19 cellular contexts compared by ENCODE assay signal in the genomic region with DNA sequence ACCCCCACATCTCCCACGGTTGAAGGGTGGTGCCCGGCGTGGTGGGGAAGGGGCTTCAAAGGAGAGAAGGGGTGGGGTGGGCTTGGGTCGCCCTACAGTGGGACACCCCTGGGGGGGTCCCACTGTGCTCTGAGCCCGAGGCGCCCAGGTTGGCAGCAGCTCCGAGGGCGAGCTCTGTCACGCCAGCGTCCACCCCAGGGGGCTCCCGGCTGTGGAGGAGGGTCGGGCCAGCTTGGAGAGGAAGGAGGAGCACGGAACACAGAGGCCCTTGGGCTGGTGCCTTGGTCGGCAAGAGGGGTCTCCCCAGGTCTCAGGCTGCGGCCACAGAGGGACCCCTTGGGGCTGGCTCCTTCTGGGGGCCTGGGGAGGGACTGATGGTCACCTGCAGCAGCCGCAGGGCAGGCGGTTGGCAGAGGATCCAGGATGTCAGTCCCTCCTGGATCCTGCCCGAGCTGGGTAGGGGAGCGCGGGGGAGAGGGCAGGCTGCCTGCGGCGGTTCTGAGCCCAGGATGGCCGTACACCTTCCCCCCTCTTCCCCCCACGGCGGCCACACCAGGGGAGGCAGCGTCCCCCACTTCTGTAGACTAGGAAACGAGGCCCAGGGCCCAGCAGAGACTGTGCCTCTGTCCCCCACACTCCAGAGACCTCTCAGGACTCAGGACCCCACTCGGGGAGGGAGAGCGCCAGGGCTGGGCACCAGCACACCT. TPM values are rescaled to one million over a fixed set of nuclear protein-coding genes. Genes with fewer than 3 reads are reported as not detected.
DNase-seq lines count a peak whose midpoint lies in the region; ATAC-seq and TF ChIP-seq lines count a peak whose summit lies in the region.
"Had no signal": no experiment of that assay in that cellular context is flagged by ENCODE, and none has a peak within 500 bp of the region (broad histone marks: within the 10 kb centered on the region; RNA-seq: fewer than 3 reads in every experiment).

No MANE protein-coding gene starts in this region.

- no peaks in the 10 kb centered on the region for H3K4me1 Mint-ChIP-seq in stimulated activated memory B cell treated with anti-CD40 and anti-IgM and Interleukin-4, amounts not matched to agents 10 μg/mL and 1 μg/mL and 100 μg/mL, for 72 hours
- H3K4me1 Mint-ChIP-seq: CD8-positive, alpha-beta memory T cell; H9 had no signal

- no peak for TF ChIP-seq CTCF in Panc1 (IDR thresholded peaks at IDR 0.05)

- no peak overlapping the region for H4K12ac ChIP-seq in trophoblast cell (ENCODE audit: low read depth, low read length)

- H3K18ac ChIP-seq in mesenchymal stem cell (ENCODE audit: low read depth in 1 of 2, low read length in 2 of 2) (no peak overlapping the region), trophoblast cell (ENCODE audit: low read length) (no peak overlapping the region)

- no peaks in the 10 kb centered on the region for H3K79me2 ChIP-seq in trophoblast cell (ENCODE audit: control insufficient read depth, insufficient read depth, low read length, poor library complexity)

- H3K27me3 ChIP-seq in Panc1 (ENCODE audit: control insufficient read depth, insufficient read depth, low read length), result no peaks in the 10 kb centered on the region
- H3K27me3 ChIP-seq in mesenchymal stem cell (ENCODE audit: control insufficient read depth in 1 of 2, insufficient read depth in 1 of 2, low read length in 2 of 2), result peaks cover 0 to 43% of the 10 kb centered on the region in 2 experiments
- no peaks in the 10 kb centered on the region for H3K27me3 ChIP-seq in trophoblast cell (ENCODE audit: insufficient read depth, low read length)
- H3K27me3 ChIP-seq: BE2C had no signal

- H3K79me1 ChIP-seq in mesenchymal stem cell (replicated peaks; ENCODE audit: low read length, poor library complexity, severe bottlenecking) (no peaks in the 10 kb centered on the region), trophoblast cell (ENCODE audit: low read length) (no peaks in the 10 kb centered on the region)

- 88% methylated on average over 28 of the region's 29 CpGs for WGBS in mesenchymal stem cell
- WGBS in trophoblast cell (ENCODE audit: extremely low coverage, insufficient coverage, insufficient read length), result no CpG with 5 or more reads among the region's 29 CpGs

- H3K4ac ChIP-seq in mesenchymal stem cell (ENCODE audit: low read depth in 1 of 2, low read length in 2 of 2) (no peak overlapping the region), trophoblast cell (ENCODE audit: low read depth, low read length) (no peak overlapping the region)

- CTCF ChIA-PET in Panc1 (lab: Charles Lee), result interaction anchor here (0.6 kb wide), 1 partner anchor 192 kb away, joined by 7 read pairs; no protein-coding TSS in a partner anchor

- H3K36me3 Mint-ChIP-seq in stimulated activated memory B cell treated with anti-CD40 and anti-IgM and Interleukin-4, amounts not matched to agents 10 μg/mL and 1 μg/mL and 100 μg/mL, for 72 hours, result no peaks in the 10 kb centered on the region
- H3K36me3 Mint-ChIP-seq: CD4-positive, CD25-positive, alpha-beta regulatory T cell; CD8-positive, alpha-beta memory T cell had no signal

- no TSS peak for BruUV-seq in Panc1 (replicated peaks; lab: Mats Ljungman, UMichigan)

- H2BK12ac ChIP-seq in mesenchymal stem cell (ENCODE audit: low read length in 2 of 2) (no peak overlapping the region), trophoblast cell (ENCODE audit: low read length) (no peak overlapping the region)

- no peak overlapping the region for H3K14ac ChIP-seq in mesenchymal stem cell (ENCODE audit: low read length in 2 of 2)
- no peak overlapping the region for H3K14ac ChIP-seq in trophoblast cell (ENCODE audit: low read length)

- ATAC-seq in Panc1 (peak; percentile 9), HG03342 (IDR thresholded peaks at IDR 0.05; ENCODE audit: unreplicated experiment) (no peak)
- ATAC-seq in stimulated activated memory B cell treated with anti-CD40 and anti-IgM and Interleukin-4, amounts not matched to agents 10 μg/mL and 1 μg/mL and 100 μg/mL, for 72 hours, result peak; percentile 1
- ATAC-seq: GM12878 had no signal

- H3K4me1 ChIP-seq in Panc1 (ENCODE audit: control insufficient read depth, insufficient read depth, low read length) (peaks cover 33% of the 10 kb centered on the region), mesenchymal stem cell (ENCODE audit: control insufficient read depth, insufficient read depth, low read depth, low read length) (peaks cover 3% of the 10 kb centered on the region), trophoblast cell (ENCODE audit: control insufficient read depth in 1 of 2, insufficient read depth in 2 of 2, low read length in 2 of 2) (no peaks in the 10 kb centered on the region)
- H3K4me1 ChIP-seq: BE2C had no signal

- H3K4me3 ChIP-seq in Panc1 (ENCODE audit: low read depth in 2 of 2, low read length in 2 of 2), result no peak overlapping the region
- H3K4me3 ChIP-seq in mesenchymal stem cell (ENCODE audit: insufficient read depth in 1 of 2, low read depth in 1 of 2, low read length in 2 of 2), result no peak overlapping the region
- no peak overlapping the region for H3K4me3 ChIP-seq in trophoblast cell (ENCODE audit: low read depth, low read length)
- H3K4me3 ChIP-seq: GM12878 had no signal

- no peak overlapping the region for H4K8ac ChIP-seq in mesenchymal stem cell (ENCODE audit: low read length)
- no peak overlapping the region for H4K8ac ChIP-seq in trophoblast cell (ENCODE audit: low read depth, low read length)

- no peak overlapping the region for H4K91ac ChIP-seq in mesenchymal stem cell (ENCODE audit: low read length)
- H4K91ac ChIP-seq in trophoblast cell (ENCODE audit: low read depth, low read length), result no peak overlapping the region

- POLR2A ChIA-PET in Panc1 (lab: Charles Lee), result interaction anchor here (0.5 to 0.6 kb wide), 2 partner anchors 198 to 413 kb away, joined by 3 to 21 read pairs; no protein-coding TSS in a partner anchor

- H3K36me3 ChIP-seq in Panc1 (ENCODE audit: control insufficient read depth, insufficient read depth, low read length) (no peaks in the 10 kb centered on the region), mesenchymal stem cell (ENCODE audit: control insufficient read depth in 1 of 2, insufficient read depth in 2 of 2, low read depth in 1 of 2, low read length in 2 of 2) (no peaks in the 10 kb centered on the region), trophoblast cell (ENCODE audit: control insufficient read depth in 1 of 2, insufficient read depth in 2 of 2, low read length in 2 of 2) (no peaks in the 10 kb centered on the region)
- H3K36me3 ChIP-seq: BE2C had no signal

- H2BK5ac ChIP-seq in mesenchymal stem cell (ENCODE audit: low read depth, low read length, poor library complexity, severe bottlenecking), result no peak overlapping the region
- H2BK5ac ChIP-seq in trophoblast cell (ENCODE audit: low read depth, low read length, poor library complexity), result no peak overlapping the region

- intact Hi-C loops in Panc1 (cut with micrococcal nuclease; ENCODE audit: unreplicated experiment), result no loop called here

- peaks cover 7% of the 10 kb centered on the region for H3K9me3 Mint-ChIP-seq in stimulated activated memory B cell treated with anti-CD40 and anti-IgM and Interleukin-4, amounts not matched to agents 10 μg/mL and 1 μg/mL and 100 μg/mL, for 72 hours
- H3K9me3 Mint-ChIP-seq: CD8-positive, alpha-beta memory T cell had no signal

- H2BK15ac ChIP-seq in mesenchymal stem cell (ENCODE audit: low read depth, poor library complexity, severe bottlenecking), result peak overlapping the region; percentile 31

- peak; percentile 63 for DNase-seq in 8988T
- no peak for DNase-seq in Panc1 (ENCODE audit: low read depth, low spot score)
- DNase-seq in mesenchymal stem cell, result no peak
- DNase-seq in trophoblast cell, result no peak
- no peak for DNase-seq in NCI-H2107 (lab: John Stamatoyannopoulos, UW)
- DNase-seq: ACHN; C1 segment of cervical spinal cord; CD4-positive, CD25-positive, alpha-beta regulatory T cell; CD8-positive, alpha-beta memory T cell; DMS 273 treated with DMSO at 0.1 percent for 48 hours; DND-41; EL; GOT3; H9 had no signal

- H3K9me3 ChIP-seq in Panc1 (ENCODE audit: control insufficient read depth, insufficient read depth, low read depth, low read length) (no peaks in the 10 kb centered on the region), mesenchymal stem cell (ENCODE audit: control insufficient read depth, low read length) (no peaks in the 10 kb centered on the region), trophoblast cell (ENCODE audit: insufficient read depth, low read depth, low read length) (peaks cover 13% of the 10 kb centered on the region)
- H3K9me3 ChIP-seq: BE2C had no signal

- H3K27ac Mint-ChIP-seq in stimulated activated memory B cell treated with anti-CD40 and anti-IgM and Interleukin-4, amounts not matched to agents 10 μg/mL and 1 μg/mL and 100 μg/mL, for 72 hours, result no peak overlapping the region
- H3K27ac Mint-ChIP-seq: CD4-positive, CD25-positive, alpha-beta regulatory T cell; CD8-positive, alpha-beta memory T cell; H9 had no signal

- H3K9ac ChIP-seq in mesenchymal stem cell (ENCODE audit: low read length) (no peak overlapping the region), trophoblast cell (ENCODE audit: low read length) (no peak overlapping the region)

- no peak overlapping the region; the same call in 1 of the 2 replicates for H3K27ac ChIP-seq in Panc1 (ENCODE audit: low read length)
- no peak overlapping the region for H3K27ac ChIP-seq in mesenchymal stem cell (ENCODE audit: low read length, poor library complexity, severe bottlenecking)
- no peak overlapping the region for H3K27ac ChIP-seq in trophoblast cell (ENCODE audit: low read depth, low read length)

- H2AK5ac ChIP-seq in mesenchymal stem cell (ENCODE audit: low read length, severe bottlenecking) (no peak overlapping the region), trophoblast cell (ENCODE audit: low read length) (no peak overlapping the region)

- in situ Hi-C loops in Panc1 (cut with HindIII; ENCODE audit: low pct_unique_long_range_greater_than_20kb, low sequenced_read_pairs), result no loop called here

- peaks cover 7% of the 10 kb centered on the region for H3K27me3 Mint-ChIP-seq in stimulated activated memory B cell treated with anti-CD40 and anti-IgM and Interleukin-4, amounts not matched to agents 10 μg/mL and 1 μg/mL and 100 μg/mL, for 72 hours
- H3K27me3 Mint-ChIP-seq: CD4-positive, CD25-positive, alpha-beta regulatory T cell; CD8-positive, alpha-beta memory T cell had no signal

- H2BK120ac ChIP-seq in mesenchymal stem cell (ENCODE audit: low read depth, low read length), result no peak overlapping the region
- no peak overlapping the region for H2BK120ac ChIP-seq in trophoblast cell (ENCODE audit: insufficient read depth, low read length, poor library complexity)

- H3K4me2 ChIP-seq in mesenchymal stem cell (ENCODE audit: low read length, poor library complexity, severe bottlenecking) (no peak overlapping the region), trophoblast cell (ENCODE audit: low read length) (no peak overlapping the region)

- no peak overlapping the region for H3K4me3 Mint-ChIP-seq in stimulated activated memory B cell treated with anti-CD40 and anti-IgM and Interleukin-4, amounts not matched to agents 10 μg/mL and 1 μg/mL and 100 μg/mL, for 72 hours
- H3K4me3 Mint-ChIP-seq: CD4-positive, CD25-positive, alpha-beta regulatory T cell; CD8-positive, alpha-beta memory T cell; H9 had no signal

- H2AFZ ChIP-seq in mesenchymal stem cell (ENCODE audit: low read depth, low read length) (no peak overlapping the region), trophoblast cell (ENCODE audit: insufficient read depth, low read length, poor library complexity) (no peak overlapping the region)

- H3K23ac ChIP-seq in mesenchymal stem cell (ENCODE audit: low read length in 2 of 2) (no peak overlapping the region), trophoblast cell (ENCODE audit: low read length) (no peak overlapping the region)

RNA-seq across cellular contexts. Expression of a gene that starts 0.8 kb away (rescaled TPM):
- 0.49 TPM for total RNA-seq in Panc1 (2021; ENCODE audit: unreplicated experiment)
- polyA plus RNA-seq in Panc1 (2012; ENCODE audit: insufficient read length), result 1.6 TPM
- not detected for polyA plus RNA-seq in mesenchymal stem cell (2013, experiment 1 of 2)
- not detected for polyA plus RNA-seq in mesenchymal stem cell (2013, experiment 2 of 2)
- polyA plus RNA-seq in trophoblast cell (2013), result 0.01 and 0.04 TPM in 2 replicates
- total RNA-seq: CD4-positive, CD25-positive, alpha-beta regulatory T cell; CD8-positive, alpha-beta memory T cell; G401; H9 had no signal
- polyA plus RNA-seq: CD8-positive, alpha-beta memory T cell had no signal

RNA-seq across cellular contexts. Expression of a gene that starts 38.9 kb away (rescaled TPM):
- total RNA-seq in Panc1 (2021; ENCODE audit: unreplicated experiment), result 0.08 TPM
- polyA plus RNA-seq in Panc1 (2012; ENCODE audit: insufficient read length), result not detected
- polyA plus RNA-seq in mesenchymal stem cell (2013, experiment 1 of 2), result not detected
- not detected for polyA plus RNA-seq in mesenchymal stem cell (2013, experiment 2 of 2)
- 0.01 TPM in 2 replicates for polyA plus RNA-seq in trophoblast cell (2013)
- total RNA-seq: CD4-positive, CD25-positive, alpha-beta regulatory T cell; CD8-positive, alpha-beta memory T cell; G401; H9 had no signal
- polyA plus RNA-seq: CD4-positive, CD25-positive, alpha-beta regulatory T cell; CD8-positive, alpha-beta memory T cell; GM12878 had no signal
